ENCODE assay signal across 9 cellular contexts in genomic region chr5:54616031-54616430, GRCh38.
DNase-seq lines count a peak whose midpoint lies in the region; ATAC-seq lines count a peak whose summit lies in the region.
"Had no signal": no experiment of that assay in that cellular context is flagged by ENCODE, and none has a peak within 500 bp of the region (broad histone marks: within the 10 kb centered on the region; RNA-seq: fewer than 3 reads in every experiment).

No MANE protein-coding gene starts in this region.

- peak overlapping the region; percentile 44 for H3K27ac ChIP-seq in GM23248

- no peaks in the 10 kb centered on the region for H3K9me3 ChIP-seq in GM23248 (ENCODE audit: low read depth)

- peaks cover 40% of the 10 kb centered on the region for H3K4me1 ChIP-seq in GM23248 (ENCODE audit: insufficient read depth)

- no peak overlapping the region for H3K4me2 ChIP-seq in GM23248 (ENCODE audit: unreplicated experiment)

- no peaks in the 10 kb centered on the region for H3K9me2 ChIP-seq in GM23248 (ENCODE audit: insufficient read depth)

- H3F3A ChIP-seq in GM23248 (ENCODE audit: insufficient read depth), result peaks cover 19% of the 10 kb centered on the region

- H3K27me3 ChIP-seq in GM23248 (replicated peaks; ENCODE audit: insufficient read depth), result no peaks in the 10 kb centered on the region

- no peak overlapping the region for H3K9ac ChIP-seq in GM23248

- no peaks in the 10 kb centered on the region for H3K36me3 ChIP-seq in GM23248 (ENCODE audit: low read depth)

- ATAC-seq in left cardiac atrium (peak; percentile 87 to 92), HG02884 (IDR thresholded peaks at IDR 0.05; ENCODE audit: unreplicated experiment) (no peak)

- intact Hi-C loops in left cardiac atrium (cut with DNase I), result no loop called here

- H2AFZ ChIP-seq in GM23248, result no peak overlapping the region

- WGBS in GM23248 (ENCODE audit: low coverage in 1 of 2, low lambda C conversion rate in 2 of 2, missing lambda C conversion rate in 2 of 2), 2 experiments, result 2 to 4% methylated on average over 3 of the region's 3 CpGs

- no peak overlapping the region for H3K4me3 ChIP-seq in GM23248
- H3K4me3 ChIP-seq in skeletal muscle cell (ENCODE audit: low read depth, low read length), result no peak overlapping the region

- in situ Hi-C loops in GM23248 (cut with MboI), result no loop called here

- no peaks in the 10 kb centered on the region for H3K79me2 ChIP-seq in GM23248 (ENCODE audit: insufficient read depth)

- DNase-seq in GM23248 (peak; percentile 84), astrocyte of the hippocampus (ENCODE audit: low read depth, low spot score) (peak; percentile 15), left cardiac atrium (no peak), skeletal muscle cell (ENCODE audit: low read depth) (peak; percentile 54), NAMALWA (ENCODE audit: low spot score) (no peak), NCI-H146 (lab: John Stamatoyannopoulos, UW) (no peak), NCI-H2029 (lab: John Stamatoyannopoulos, UW) (no peak)
- DNase-seq: endodermal cell had no signal

- H4K20me1 ChIP-seq in GM23248 (ENCODE audit: insufficient read depth), result no peaks in the 10 kb centered on the region

Comparison
In these comparisons a context has a peak if more than half of its experiments do, and no peak if none do; other contexts are left out.
1. DNase-seq: peak in GM23248 (single experiment), astrocyte of the hippocampus (single experiment) and skeletal muscle cell (single experiment); none in left cardiac atrium (single experiment), NAMALWA (single experiment), NCI-H146 (single experiment) and NCI-H2029 (single experiment).